Comparison of ENCODE assay signal across 18 cellular contexts in the genomic region with DNA sequence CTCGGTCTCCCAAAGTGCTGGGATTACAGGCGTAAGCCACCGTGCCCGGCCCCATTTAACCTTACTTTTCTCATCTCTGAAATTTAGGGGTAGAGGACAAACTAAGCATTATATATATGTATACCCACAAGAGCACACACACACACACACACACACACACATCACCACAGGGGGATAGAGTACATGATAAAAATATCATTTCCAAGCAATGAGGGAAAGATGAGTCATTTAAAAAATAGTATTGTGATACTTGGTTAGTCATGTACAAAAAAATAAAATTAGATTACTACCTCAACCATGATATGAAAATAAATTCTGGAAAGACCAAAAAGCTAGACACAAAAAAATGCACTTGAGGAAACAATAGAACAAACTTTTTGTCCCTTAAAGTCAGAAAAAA.
DNase-seq lines count a peak whose midpoint lies in the region; ATAC-seq and TF ChIP-seq lines count a peak whose summit lies in the region.
"Had no signal": no experiment of that assay in that cellular context is flagged by ENCODE, and none has a peak within 500 bp of the region (broad histone marks: within the 10 kb centered on the region; RNA-seq: fewer than 3 reads in every experiment).

No MANE protein-coding gene starts in this region.

- no peaks in the 10 kb centered on the region for H3K9me3 ChIP-seq in colonic mucosa
- H3K9me3 ChIP-seq: MG63 had no signal

- ATAC-seq in GM18519 (IDR thresholded peaks at IDR 0.05; ENCODE audit: low FRiP score, unreplicated experiment) (no peak), GM18520 (IDR thresholded peaks at IDR 0.05; ENCODE audit: unreplicated experiment) (no peak), HG03095 (IDR thresholded peaks at IDR 0.05; ENCODE audit: unreplicated experiment) (no peak)
- ATAC-seq: CD8-positive, alpha-beta T cell had no signal

- intact Hi-C loops in colonic mucosa (cut with DNase I): no loop called here

- no peaks in the 10 kb centered on the region for H3K4me1 ChIP-seq in colonic mucosa
- H3K4me1 ChIP-seq: Peyer's patch had no signal

- H3K4me3 ChIP-seq in choroid plexus epithelial cell (ENCODE audit: low read depth, low read length) (no peak overlapping the region), colonic mucosa (no peak overlapping the region)
- H3K4me3 ChIP-seq: MG63, Peyer's patch had no signal

- DNase-seq in ELR (ENCODE audit: low read depth) (peak; percentile 36), NCI-H226 (peak; percentile 51), choroid plexus epithelial cell (ENCODE audit: low read depth) (peak; percentile 52), iris pigment epithelial cell (ENCODE audit: low read depth) (peak; percentile 52), colonic mucosa (no peak)
- DNase-seq: ACHN; CD8-positive, alpha-beta T cell; KG1; MG63; NCI-H1092 treated with DMSO at 0.1 percent for 48 hours; NCI-H1694 treated with DMSO at 0.1 percent for 48 hours; NCI-H446; NCI-H82; Peyer's patch; SHP77 treated with DMSO at 0.1 percent for 48 hours had no signal

- H3K27ac ChIP-seq in colonic mucosa: no peak overlapping the region
- H3K27ac ChIP-seq: Peyer's patch had no signal

- TF ChIP-seq CTCF in choroid plexus epithelial cell (conservative IDR thresholded peaks at IDR 0.05; ENCODE audit: low read depth, low read length) (no peak), colonic mucosa (IDR thresholded peaks at IDR 0.05) (no peak)

- no peaks in the 10 kb centered on the region for H3K36me3 ChIP-seq in colonic mucosa
- H3K36me3 ChIP-seq: MG63, Peyer's patch had no signal

- H3K9ac ChIP-seq in colonic mucosa (ENCODE audit: low read depth in 2 of 2, low read length in 2 of 2): no peak overlapping the region

- no peaks in the 10 kb centered on the region for H3K27me3 ChIP-seq in colonic mucosa
- H3K27me3 ChIP-seq: MG63, Peyer's patch had no signal
